13 cellular contexts compared by ENCODE assay signal in the genomic region with DNA sequence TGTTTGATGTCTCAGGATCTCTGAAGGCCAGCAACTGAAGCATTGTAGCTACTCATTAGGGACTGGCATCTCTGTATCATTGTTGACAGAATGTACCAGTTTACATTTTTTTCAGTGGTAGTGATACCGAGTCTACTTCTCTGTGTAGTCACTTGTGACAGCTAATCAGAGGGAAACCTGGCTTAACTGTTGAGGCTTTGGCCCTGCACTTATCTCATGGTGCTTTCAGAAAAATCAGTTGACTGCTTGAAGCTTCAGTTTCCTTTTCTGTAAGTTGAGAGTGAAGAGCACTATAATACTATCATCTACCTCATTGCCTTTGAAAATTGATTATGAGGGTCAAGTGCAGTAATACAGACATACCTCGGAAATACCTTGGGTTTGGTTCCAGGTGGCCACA.
A peak's percentile ranks its signal among the peaks of the same experiment; 100 is the strongest.
DNase-seq lines count a peak whose midpoint lies in the region; ATAC-seq, FAIRE-seq and TF ChIP-seq lines count a peak whose summit lies in the region.
"Had no signal": no experiment of that assay in that cellular context is flagged by ENCODE, and none has a peak within 500 bp of the region (broad histone marks: within the 10 kb centered on the region; RNA-seq: fewer than 3 reads in every experiment).

No MANE protein-coding gene starts in this region.

- TF ChIP-seq EP300 in GM12878 (IDR thresholded peaks at IDR 0.05; ENCODE audit: borderline replicate concordance in 1 of 2, control insufficient read depth in 1 of 2, low read depth in 2 of 2, low read length in 2 of 2), result peak in 1 of 2 experiments; percentile 21; a peak in 1 of 4 replicates

- H3K27ac Mint-ChIP-seq in activated naive CD4-positive, alpha-beta T cell treated with anti-CD3 and anti-CD28 coated beads, Interleukin-2, amount 50 U/mL, for 72 hours, result no peak overlapping the region

- TF ChIP-seq RAD21 in GM12878 (IDR thresholded peaks at IDR 0.05; ENCODE audit: insufficient read depth, low read depth, low read length), result peak; percentile 27

- ATAC-seq in GM18520 (IDR thresholded peaks at IDR 0.05; ENCODE audit: unreplicated experiment), result peak; percentile 62
- peak; percentile 91 for ATAC-seq in GM21576 (IDR thresholded peaks at IDR 0.05; ENCODE audit: unreplicated experiment)
- ATAC-seq in HG03108 (IDR thresholded peaks at IDR 0.05; ENCODE audit: unreplicated experiment), result peak; percentile 84
- peak; percentile 93 for ATAC-seq in GM12878
- no peak for ATAC-seq in activated naive CD4-positive, alpha-beta T cell treated with anti-CD3 and anti-CD28 coated beads, Interleukin-2, amount 50 U/mL, for 72 hours
- ATAC-seq in GM19397 (IDR thresholded peaks at IDR 0.05; ENCODE audit: unreplicated experiment), result no peak

- peaks cover 30% of the 10 kb centered on the region for H3K79me2 ChIP-seq in GM12878 (ENCODE audit: control insufficient read depth, insufficient read depth, low read length)

- DNase-seq in GM12878 (ENCODE audit: low read depth, low spot score) (peak; percentile 71), frontal cortex (ENCODE audit: low spot score in 2 of 2) (no peak), NCI-H82 (lab: John Stamatoyannopoulos, UW) (no peak)
- DNase-seq in activated naive CD4-positive, alpha-beta T cell treated with anti-CD3 and anti-CD28 coated beads, Interleukin-2, amount 50 U/mL, for 72 hours (ENCODE audit: low spot score in 2 of 2), result no peak
- DNase-seq: adrenal gland; CD4-positive, CD25-positive, alpha-beta regulatory T cell; H7; mammary epithelial cell; NCI-H1930 had no signal

- no peak overlapping the region for H3K9ac ChIP-seq in GM12878 (ENCODE audit: control insufficient read depth, insufficient read depth, low read length)

- H3K4me1 ChIP-seq in GM12878 (ENCODE audit: control insufficient read depth, insufficient read depth, low read length), result peaks cover 26% of the 10 kb centered on the region
- H3K4me1 ChIP-seq: adrenal gland had no signal

- intact Hi-C loops in GM12878 (cut with micrococcal nuclease; ENCODE audit: unreplicated experiment), result loop anchor here (2.0 to 10.0 kb wide), 4 partner anchors 65 to 349 kb away; no protein-coding TSS in a partner anchor

- TF ChIP-seq POLR2A in GM12878 (IDR thresholded peaks at IDR 0.05; ENCODE audit: low read depth, low read length), result no peak

- no peaks in the 10 kb centered on the region for H4K20me1 ChIP-seq in GM12878 (ENCODE audit: control insufficient read depth, insufficient read depth)

- H3K27me3 ChIP-seq in GM12878 (replicated peaks in 1 of 2; ENCODE audit: control insufficient read depth in 2 of 2, insufficient read depth in 2 of 2, low read length in 1 of 2), result no peaks in the 10 kb centered on the region
- H3K27me3 ChIP-seq: adrenal gland had no signal

- no peaks in the 10 kb centered on the region for H3K36me3 ChIP-seq in GM12878 (ENCODE audit: control insufficient read depth in 2 of 2, insufficient read depth in 2 of 2, low read length in 1 of 2)
- H3K36me3 ChIP-seq: adrenal gland had no signal

- no peak overlapping the region for H2AFZ ChIP-seq in GM12878 (ENCODE audit: control insufficient read depth, low read depth, low read length)

- TF ChIP-seq CTCF in GM12878 (IDR thresholded peaks at IDR 0.05 in 2 of 3, conservative IDR thresholded peaks at IDR 0.05 in 1 of 3; ENCODE audit: control insufficient read depth in 2 of 3, extremely low read depth in 1 of 3, insufficient read depth in 1 of 3, low read depth in 3 of 3, low read length in 3 of 3), result no peak

- CTCF ChIA-PET in GM12878 (lab: Yijun Ruan, JAX), result interaction anchor here (0.8 to 6.5 kb wide), 30 partner anchors 15 to 1492 kb away, joined by 3 to 195 read pairs (median 5); a partner anchor contains a TSS

- H3K9me3 ChIP-seq in GM12878 (replicated peaks; ENCODE audit: control insufficient read depth, insufficient read depth, low read length), result no peaks in the 10 kb centered on the region
- H3K9me3 ChIP-seq: adrenal gland had no signal

- no TSS peak for BruUV-seq in GM12878 (replicated peaks; lab: Mats Ljungman, UMichigan)

- in situ Hi-C loops in GM12878 (cut with MboI), result loop anchor here (10.0 kb wide), 1 partner anchor 209 kb away; no protein-coding TSS in a partner anchor

- POLR2A ChIA-PET in GM12878 (lab: Charles Lee), result interaction anchor here (0.6 to 2.4 kb wide), 12 partner anchors 9 to 993 kb away, joined by 3 to 11 read pairs (median 4); no protein-coding TSS in a partner anchor

- H3K27ac ChIP-seq in GM12878 (ENCODE audit: control insufficient read depth, insufficient read depth), result peak overlapping the region; percentile 55
- H3K27ac ChIP-seq: adrenal gland had no signal

- H3K4me2 ChIP-seq in GM12878 (ENCODE audit: control insufficient read depth, insufficient read depth), result peak overlapping the region; percentile 74

- peak; percentile 72 for FAIRE-seq in GM12878 (lab: Jason Lieb, UNC)
- no peak for FAIRE-seq in frontal cortex (lab: Jason Lieb, UNC)

- 19% methylated on average over 2 of the region's 2 CpGs for WGBS in GM12878 (ENCODE audit: insufficient coverage, insufficient replicate concordance, low lambda C conversion rate, missing lambda C conversion rate)

- no peaks in the 10 kb centered on the region for H3K9me3 Mint-ChIP-seq in activated naive CD4-positive, alpha-beta T cell treated with anti-CD3 and anti-CD28 coated beads, Interleukin-2, amount 50 U/mL, for 72 hours
- H3K9me3 Mint-ChIP-seq: CD4-positive, CD25-positive, alpha-beta regulatory T cell had no signal

- no peaks in the 10 kb centered on the region for H3K36me3 Mint-ChIP-seq in activated naive CD4-positive, alpha-beta T cell treated with anti-CD3 and anti-CD28 coated beads, Interleukin-2, amount 50 U/mL, for 72 hours

- H3K4me3 ChIP-seq in GM12878, result no peak overlapping the region
- H3K4me3 ChIP-seq: adrenal gland had no signal

- RAD21 ChIA-PET in GM12878 (lab: Charles Lee; ENCODE audit: unreplicated experiment), result interaction anchor here (0.8 to 4.9 kb wide), 42 partner anchors 8 to 461 kb away, joined by 3 to 141 read pairs (median 7); a partner anchor contains a TSS

- SMC1A ChIA-PET in GM12878 (lab: Charles Lee; ENCODE audit: uncharacterized antibody, unreplicated experiment), result interaction anchor here (0.7 to 7.2 kb wide), 53 partner anchors 13 to 462 kb away, joined by 3 to 189 read pairs (median 4); no protein-coding TSS in a partner anchor

TF ChIP-seq in GM12878, 131 proteins besides CTCF, POLR2A, EP300 and RAD21 (continues in another document):
- TF ChIP-seq NFIC (IDR thresholded peaks at IDR 0.05; ENCODE audit: low read depth, low read length), result 0 out of 2 replicates have a peak, but pooled peaks have one; percentile 38
- TF ChIP-seq IRF4 (IDR thresholded peaks at IDR 0.05; ENCODE audit: low read depth, low read length), result no peak
- TF ChIP-seq, protein P1, sequence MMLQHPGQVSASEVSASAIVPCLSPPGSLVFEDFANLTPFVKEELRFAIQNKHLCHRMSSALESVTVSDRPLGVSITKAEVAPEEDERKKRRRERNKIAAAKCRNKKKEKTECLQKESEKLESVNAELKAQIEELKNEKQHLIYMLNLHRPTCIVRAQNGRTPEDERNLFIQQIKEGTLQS (IDR thresholded peaks at IDR 0.05; ENCODE audit: borderline replicate concordance, extremely low read depth, low read depth, low read length), result no peak
- TF ChIP-seq, protein P2, sequence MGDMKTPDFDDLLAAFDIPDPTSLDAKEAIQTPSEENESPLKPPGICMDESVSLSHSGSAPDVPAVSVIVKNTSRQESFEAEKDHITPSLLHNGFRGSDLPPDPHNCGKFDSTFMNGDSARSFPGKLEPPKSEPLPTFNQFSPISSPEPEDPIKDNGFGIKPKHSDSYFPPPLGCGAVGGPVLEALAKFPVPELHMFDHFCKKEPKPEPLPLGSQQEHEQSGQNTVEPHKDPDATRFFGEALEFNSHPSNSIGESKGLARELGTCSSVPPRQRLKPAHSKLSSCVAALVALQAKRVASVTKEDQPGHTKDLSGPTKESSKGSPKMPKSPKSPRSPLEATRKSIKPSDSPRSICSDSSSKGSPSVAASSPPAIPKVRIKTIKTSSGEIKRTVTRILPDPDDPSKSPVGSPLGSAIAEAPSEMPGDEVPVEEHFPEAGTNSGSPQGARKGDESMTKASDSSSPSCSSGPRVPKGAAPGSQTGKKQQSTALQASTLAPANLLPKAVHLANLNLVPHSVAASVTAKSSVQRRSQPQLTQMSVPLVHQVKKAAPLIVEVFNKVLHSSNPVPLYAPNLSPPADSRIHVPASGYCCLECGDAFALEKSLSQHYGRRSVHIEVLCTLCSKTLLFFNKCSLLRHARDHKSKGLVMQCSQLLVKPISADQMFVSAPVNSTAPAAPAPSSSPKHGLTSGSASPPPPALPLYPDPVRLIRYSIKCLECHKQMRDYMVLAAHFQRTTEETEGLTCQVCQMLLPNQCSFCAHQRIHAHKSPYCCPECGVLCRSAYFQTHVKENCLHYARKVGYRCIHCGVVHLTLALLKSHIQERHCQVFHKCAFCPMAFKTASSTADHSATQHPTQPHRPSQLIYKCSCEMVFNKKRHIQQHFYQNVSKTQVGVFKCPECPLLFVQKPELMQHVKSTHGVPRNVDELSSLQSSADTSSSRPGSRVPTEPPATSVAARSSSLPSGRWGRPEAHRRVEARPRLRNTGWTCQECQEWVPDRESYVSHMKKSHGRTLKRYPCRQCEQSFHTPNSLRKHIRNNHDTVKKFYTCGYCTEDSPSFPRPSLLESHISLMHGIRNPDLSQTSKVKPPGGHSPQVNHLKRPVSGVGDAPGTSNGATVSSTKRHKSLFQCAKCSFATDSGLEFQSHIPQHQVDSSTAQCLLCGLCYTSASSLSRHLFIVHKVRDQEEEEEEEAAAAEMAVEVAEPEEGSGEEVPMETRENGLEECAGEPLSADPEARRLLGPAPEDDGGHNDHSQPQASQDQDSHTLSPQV (IDR thresholded peaks at IDR 0.05), result no peak
- TF ChIP-seq MTA3 (IDR thresholded peaks at IDR 0.05; ENCODE audit: borderline replicate concordance, low read length), result no peak
- TF ChIP-seq, protein P3, sequence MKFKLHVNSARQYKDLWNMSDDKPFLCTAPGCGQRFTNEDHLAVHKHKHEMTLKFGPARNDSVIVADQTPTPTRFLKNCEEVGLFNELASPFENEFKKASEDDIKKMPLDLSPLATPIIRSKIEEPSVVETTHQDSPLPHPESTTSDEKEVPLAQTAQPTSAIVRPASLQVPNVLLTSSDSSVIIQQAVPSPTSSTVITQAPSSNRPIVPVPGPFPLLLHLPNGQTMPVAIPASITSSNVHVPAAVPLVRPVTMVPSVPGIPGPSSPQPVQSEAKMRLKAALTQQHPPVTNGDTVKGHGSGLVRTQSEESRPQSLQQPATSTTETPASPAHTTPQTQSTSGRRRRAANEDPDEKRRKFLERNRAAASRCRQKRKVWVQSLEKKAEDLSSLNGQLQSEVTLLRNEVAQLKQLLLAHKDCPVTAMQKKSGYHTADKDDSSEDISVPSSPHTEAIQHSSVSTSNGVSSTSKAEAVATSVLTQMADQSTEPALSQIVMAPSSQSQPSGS (IDR thresholded peaks at IDR 0.05; ENCODE audit: low read length), result peak; percentile 33
- TF ChIP-seq CREB1 (IDR thresholded peaks at IDR 0.05; ENCODE audit: low read depth), result 0 out of 2 replicates have a peak, but pooled peaks have one; percentile 15
- peak; percentile 63; the same call in 1 of the 2 replicates for TF ChIP-seq CBX5 (IDR thresholded peaks at IDR 0.05; ENCODE audit: low read depth)

Comparison
In these comparisons a context has a peak if more than half of its experiments do, and no peak if none do; other contexts are left out.
1. ATAC-seq: peak in GM18520 (single experiment), GM21576 (single experiment), HG03108 (single experiment) and GM12878 (single experiment); none in activated naive CD4-positive, alpha-beta T cell treated with anti-CD3 and anti-CD28 coated beads, Interleukin-2, amount 50 U/mL, for 72 hours (0 of 2) and GM19397 (single experiment).